ENCODE assay signal across 9 cellular contexts in genomic region chr5:98541641-98542040, GRCh38.
"Had no signal": no experiment of that assay in that cellular context is flagged by ENCODE, and none has a peak within 500 bp of the region (broad histone marks: within the 10 kb centered on the region; RNA-seq: fewer than 3 reads in every experiment).

No MANE protein-coding gene starts in this region.

- H3K4me2 ChIP-seq: GM23338 had no signal

- H3K4me1 ChIP-seq: HAP-1 had no signal

- H3K4me3 ChIP-seq: GM23248, GM23338, HAP-1 had no signal

- H2AFZ ChIP-seq: GM23248, GM23338 had no signal

- DNase-seq: GM23248, GOT3, H7, H9, HCEC 1CT, HFFc6 had no signal

- H3K36me3 ChIP-seq: HAP-1 had no signal

- H3K9me3 ChIP-seq: HAP-1 had no signal

- H3K27ac ChIP-seq: GM23248 had no signal

- ATAC-seq: GM23338, HCT116 had no signal

- H3K9ac ChIP-seq: GM23248 had no signal
